ENCODE assay signal across 18 cellular contexts in genomic region chr11:102114032-102114431, GRCh38. TPM values are rescaled to one million over a fixed set of nuclear protein-coding genes. Genes with fewer than 3 reads are reported as not detected.
DNase-seq lines count a peak whose midpoint lies in the region; ATAC-seq, FAIRE-seq and TF ChIP-seq lines count a peak whose summit lies in the region.
"Had no signal": no experiment of that assay in that cellular context is flagged by ENCODE, and none has a peak within 500 bp of the region (broad histone marks: within the 10 kb centered on the region; RNA-seq: fewer than 3 reads in every experiment).

No MANE protein-coding gene starts in this region.

- H3K27ac Mint-ChIP-seq in T-cell: no peak overlapping the region
- H3K27ac Mint-ChIP-seq: activated naive CD4-positive, alpha-beta T cell treated with anti-CD3 and anti-CD28 coated beads, Interleukin-2, amount 10 ng/mL, durations not matched to agents 7 days and 5 days; natural killer cell treated with Interleukin-12 subunit alpha and Interleukin-12 subunit beta and Interleukin-15 and Interleukin-18, amount 100 ng/mL, for 72 hours had no signal

- H3K27ac ChIP-seq in ACC112 (ENCODE audit: low read depth, low read length) (no peak overlapping the region), PC-3 (ENCODE audit: low read length) (no peak overlapping the region), small intestine (ENCODE audit: low read depth in 1 of 2, low read length in 1 of 2) (no peak overlapping the region)

- H3K4me3 Mint-ChIP-seq in T-cell: no peak overlapping the region
- H3K4me3 Mint-ChIP-seq: activated naive CD4-positive, alpha-beta T cell treated with anti-CD3 and anti-CD28 coated beads, Interleukin-2, amount 10 ng/mL, durations not matched to agents 7 days and 5 days; natural killer cell treated with Interleukin-12 subunit alpha and Interleukin-12 subunit beta and Interleukin-15 and Interleukin-18, amount 100 ng/mL, for 72 hours had no signal

- H3K9ac ChIP-seq in PC-3 (ENCODE audit: low read length): no peak overlapping the region

- H3K36me3 ChIP-seq in ACC112 (ENCODE audit: insufficient read depth, low read length): peaks cover 17% of the 10 kb centered on the region
- H3K36me3 ChIP-seq in PC-3 (ENCODE audit: low read depth, low read length): peaks cover 20% of the 10 kb centered on the region; the same call in 1 of the 2 replicates
- H3K36me3 ChIP-seq in neuron (ENCODE audit: insufficient read depth, low read length): peaks cover 11% of the 10 kb centered on the region
- peaks cover 0 to 2% of the 10 kb centered on the region in 2 donors for H3K36me3 ChIP-seq in small intestine (ENCODE audit: control insufficient read depth in 2 of 2, insufficient read depth in 2 of 2, low read length in 2 of 2)
- no peaks in the 10 kb centered on the region for H3K36me3 ChIP-seq in mucosa of descending colon (ENCODE audit: low read depth)

- CTCF ChIA-PET in PC-3 (lab: Charles Lee) (interaction anchor here (0.6 to 0.8 kb wide), 2 partner anchors 83 to 107 kb away, joined by 3 to 7 read pairs; no protein-coding TSS in a partner anchor), T-cell (lab: Charles Lee) (no interaction called here)

- H2AFZ ChIP-seq in ACC112 (ENCODE audit: low read length, unreplicated experiment) (no peak overlapping the region), PC-3 (ENCODE audit: low read length) (no peak overlapping the region), neuron (ENCODE audit: low read depth, low read length) (no peak overlapping the region)

- H3K9me3 Mint-ChIP-seq in T-cell: no peaks in the 10 kb centered on the region
- H3K9me3 Mint-ChIP-seq: activated naive CD4-positive, alpha-beta T cell treated with anti-CD3 and anti-CD28 coated beads, Interleukin-2, amount 10 ng/mL, durations not matched to agents 7 days and 5 days; natural killer cell treated with Interleukin-12 subunit alpha and Interleukin-12 subunit beta and Interleukin-15 and Interleukin-18, amount 100 ng/mL, for 72 hours had no signal

- intact Hi-C loops in PC-3 (cut with micrococcal nuclease) (loop anchor here (5.0 kb wide), 3 partner anchors 197 to 667 kb away; partner anchors contain the start of genes ANGPTL5 and CEP126), mucosa of descending colon (cut with DNase I, micrococcal nuclease) (no loop called here)

- no peak for FAIRE-seq in small intestine (lab: Jason Lieb, UNC)

- peaks cover 81% of the 10 kb centered on the region for H3K79me2 ChIP-seq in ACC112 (ENCODE audit: control insufficient read depth, insufficient read depth, low read length, unreplicated experiment)
- H3K79me2 ChIP-seq in PC-3 (ENCODE audit: low read length): peaks cover 83% of the 10 kb centered on the region

- H3K27me3 ChIP-seq in ACC112 (ENCODE audit: insufficient read depth, low read length): no peaks in the 10 kb centered on the region
- no peaks in the 10 kb centered on the region for H3K27me3 ChIP-seq in PC-3 (ENCODE audit: low read length)
- no peaks in the 10 kb centered on the region for H3K27me3 ChIP-seq in neuron (ENCODE audit: insufficient read depth, low read length)
- H3K27me3 ChIP-seq in small intestine (ENCODE audit: control insufficient read depth in 2 of 2, insufficient read depth in 2 of 2, low read length in 2 of 2): no peaks in the 10 kb centered on the region

- POLR2A ChIA-PET in PC-3 (lab: Charles Lee; ENCODE audit: unreplicated experiment) (interaction anchor here (0.6 kb wide), 1 partner anchor 107 kb away, joined by 5 read pairs; no protein-coding TSS in a partner anchor), T-cell (lab: Charles Lee) (no interaction called here)

- 50 to 61% (median 54%) methylated on average over 4 of the region's 4 CpGs for WGBS in small intestine, 3 donors

- no TSS peak for BruUV-seq in PC-3 (replicated peaks; lab: Mats Ljungman, UMichigan)

- H3K9me3 ChIP-seq in PC-3 (ENCODE audit: low read length): no peaks in the 10 kb centered on the region
- no peaks in the 10 kb centered on the region for H3K9me3 ChIP-seq in neuron (ENCODE audit: low read length)
- no peaks in the 10 kb centered on the region for H3K9me3 ChIP-seq in small intestine (ENCODE audit: control insufficient read depth, low read depth)
- no peaks in the 10 kb centered on the region for H3K9me3 ChIP-seq in mucosa of descending colon

- no peaks in the 10 kb centered on the region for H3K36me3 Mint-ChIP-seq in T-cell

- H3F3A ChIP-seq in PC-3 (ENCODE audit: low read length, unreplicated experiment): peaks cover 16% of the 10 kb centered on the region

- ATAC-seq in PC-3: no peak
- ATAC-seq in GM18909 (IDR thresholded peaks at IDR 0.05; ENCODE audit: poor library complexity, unreplicated experiment): no peak
- ATAC-seq in T-cell (replicated peaks in 1 of 4): no peak
- ATAC-seq in mucosa of descending colon: no peak
- ATAC-seq: natural killer cell treated with Interleukin-12 subunit alpha and Interleukin-12 subunit beta and Interleukin-15 and Interleukin-18, amount 100 ng/mL, for 72 hours had no signal

- TF ChIP-seq CTCF in PC-3 (conservative IDR thresholded peaks at IDR 0.05; ENCODE audit: low read depth, low read length): no peak
- no peak for TF ChIP-seq CTCF in epithelial cell of proximal tubule (conservative IDR thresholded peaks at IDR 0.05; ENCODE audit: low read depth, low read length)
- TF ChIP-seq CTCF in mucosa of descending colon (IDR thresholded peaks at IDR 0.05): no peak

- H3K4me3 ChIP-seq in ACC112 (ENCODE audit: low read depth, low read length): peak overlapping the region; percentile 58
- H3K4me3 ChIP-seq in PC-3 (ENCODE audit: low read length): no peak overlapping the region
- H3K4me3 ChIP-seq in epithelial cell of proximal tubule (ENCODE audit: low read depth, low read length): peak overlapping the region; percentile 88
- H3K4me3 ChIP-seq in neuron (ENCODE audit: low read length): peak overlapping the region; percentile 5
- H3K4me3 ChIP-seq in small intestine (ENCODE audit: low read depth in 1 of 2, low read length in 2 of 2): no peak overlapping the region
- no peak overlapping the region for H3K4me3 ChIP-seq in mucosa of descending colon

- H3K4me2 ChIP-seq in PC-3 (ENCODE audit: low read length): peak overlapping the region; percentile 13

- H3K4me1 Mint-ChIP-seq in T-cell: peaks cover 17 to 22% (median 21%) of the 10 kb centered on the region in 3 donors

- peaks cover 49 to 54% of the 10 kb centered on the region in 2 donors for H3K27me3 Mint-ChIP-seq in T-cell

- H3K4me1 ChIP-seq in ACC112 (ENCODE audit: control insufficient read depth, insufficient read depth, low read length, unreplicated experiment) (peaks cover 58% of the 10 kb centered on the region), PC-3 (ENCODE audit: insufficient read depth, low read length) (peaks cover 61% of the 10 kb centered on the region), neuron (ENCODE audit: insufficient read depth, low read length) (peaks cover 54% of the 10 kb centered on the region), small intestine (ENCODE audit: control insufficient read depth in 2 of 2, insufficient read depth in 1 of 2, low read depth in 1 of 2, low read length in 1 of 2) (peaks cover 2 to 4% of the 10 kb centered on the region in 2 donors), mucosa of descending colon (ENCODE audit: low read depth) (peaks cover 39% of the 10 kb centered on the region)

- no peaks in the 10 kb centered on the region for H3K9me2 ChIP-seq in PC-3 (replicated peaks; ENCODE audit: low read length)

- H4K20me1 ChIP-seq in PC-3 (ENCODE audit: low read length): peaks cover 5% of the 10 kb centered on the region; the same call in 1 of the 2 replicates

- no peak for DNase-seq in PC-3
- no peak for DNase-seq in epithelial cell of proximal tubule (ENCODE audit: low read depth)
- no peak for DNase-seq in small intestine
- no peak for DNase-seq in T-cell
- no peak for DNase-seq in mucosa of descending colon
- DNase-seq: activated CD8-positive, alpha-beta memory T cell treated with anti-CD3 and anti-CD28 coated beads for 24 hours; activated naive CD4-positive, alpha-beta T cell treated with anti-CD3 and anti-CD28 coated beads, Interleukin-2, amount 10 ng/mL, durations not matched to agents 7 days and 5 days; cortex of kidney; foreskin melanocyte; Kasumi-1; kidney glomerular epithelial cell; NCI-H1694 treated with DMSO at 0.1 percent for 48 hours; NCI-H82; SHP77 treated with DMSO at 0.1 percent for 48 hours had no signal

RNA-seq across cellular contexts. Expression of gene YAP1, which starts 3.8 kb away (rescaled TPM):
- total RNA-seq in PC-3 (2014; rRNA removed): 104 and 118 TPM in 2 replicates
- 84.8 and 94.5 TPM in 2 replicates for total RNA-seq in epithelial cell of proximal tubule
- polyA plus RNA-seq in small intestine: 10 to 100 TPM; 14.1 to 24.4 (median 15.2) TPM
- under 1 TPM; 0.23 to 0.86 (median 0.63) TPM for total RNA-seq in T-cell
- 100 to 1,000 TPM in 1 of 3 donors, 10 to 100 TPM in 2; 41.3 to 126 (median 52.2) TPM for total RNA-seq in mucosa of descending colon

Comparison
In these comparisons a context has a peak if more than half of its experiments do, and no peak if none do; other contexts are left out.
1. H3K4me3 ChIP-seq: peak in ACC112 (single experiment), epithelial cell of proximal tubule (single experiment) and neuron (single experiment); none in PC-3 (single experiment), small intestine (0 of 2) and mucosa of descending colon (single experiment).
2. RNA of gene YAP1, which starts 3.8 kb away (total RNA-seq): 104 to 118 TPM in PC-3, 84.8 to 94.5 TPM in epithelial cell of proximal tubule and 41.3 to 126 TPM in mucosa of descending colon; 0.23 to 0.86 TPM in T-cell; every median in the first group is over 10 times any median in the second.